ENCODE assay signal across 18 cellular contexts in genomic region chr1:58143972-58144752, GRCh38.
"Had no signal": no experiment of that assay in that cellular context is flagged by ENCODE, and none has a peak within 500 bp of the region (broad histone marks: within the 10 kb centered on the region; RNA-seq: fewer than 3 reads in every experiment).

No MANE protein-coding gene starts in this region.

- FAIRE-seq: bronchial epithelial cell, endothelial cell of umbilical vein, frontal cortex, islet of Langerhans had no signal

- DNase-seq: activated CD8-positive, alpha-beta memory T cell treated with anti-CD3 and anti-CD28 coated beads, Interleukin-2, amount 50 U/mL, for 4 hours; activated CD8-positive, alpha-beta T cell treated with anti-CD3 and anti-CD28 coated beads for 36 hours; activated naive CD8-positive, alpha-beta T cell treated with anti-CD3 and anti-CD28 coated beads, Interleukin-2, amount 10 ng/mL, durations not matched to agents 7 days and 5 days; activated T-cell treated with anti-CD3 and anti-CD28 coated beads, Interleukin-2, amount 50 U/mL, for 72 hours; aorta; heart right ventricle; mammary epithelial cell; naive thymus-derived CD4-positive, alpha-beta T cell; stimulated activated CD4-positive, alpha-beta T cell treated with anti-CD3 and anti-CD28 coated beads, Interleukin-1b, Interleukin-23, amount 100 ng/mL, for 48 hours had no signal

- H3K4me1 ChIP-seq: heart right ventricle, right atrium auricular region, tibial nerve, vagina had no signal

- H3K4me3 ChIP-seq: heart right ventricle, right atrium auricular region, tibial nerve, vagina had no signal

- H3K9me3 ChIP-seq: neutrophil, right atrium auricular region, tibial nerve, vagina had no signal

- H3K27ac ChIP-seq: heart right ventricle, neutrophil, right atrium auricular region, tibial nerve, vagina had no signal

- ATAC-seq: activated CD8-positive, alpha-beta T cell treated with anti-CD3 and anti-CD28 coated beads for 36 hours; activated T-cell treated with anti-CD3 and anti-CD28 coated beads, Interleukin-2, amount 50 U/mL, for 72 hours; heart right ventricle; naive thymus-derived CD4-positive, alpha-beta T cell; stimulated activated memory B cell treated with anti-CD40 and anti-IgM and Interleukin-4, amounts not matched to agents 10 μg/mL and 1 μg/mL and 100 μg/mL, for 72 hours had no signal

- H3K36me3 ChIP-seq: heart right ventricle, neutrophil, right atrium auricular region, tibial nerve, vagina had no signal

- H3K27me3 ChIP-seq: heart right ventricle, neutrophil, right atrium auricular region, tibial nerve, vagina had no signal
